ENCODE assay signal across 8 cellular contexts in genomic region chr2:210476194-210477128, GRCh38. TPM values are rescaled to one million over a fixed set of nuclear protein-coding genes. Genes with fewer than 3 reads are reported as not detected.
DNase-seq lines count a peak whose midpoint lies in the region; ATAC-seq and TF ChIP-seq lines count a peak whose summit lies in the region.

Gene LANCL1 (minus strand): TSS chr2:210476759. CDS start chr2:210476396, 363 bp downstream.

- CTCF ChIA-PET in T-cell (lab: Charles Lee), result interaction anchor here in 1 of 2 donors (1.5 kb wide), 1 partner anchor 11 kb away, joined by 4 read pairs; no protein-coding TSS in a partner anchor

- intact Hi-C loops in cardiac septum (cut with DNase I) (no loop called here), transverse colon (cut with DNase I; ENCODE audit: low total_unique reads) (no loop called here)

- peak within 1 kb of the TSS; percentile 90 for H3K9ac ChIP-seq in trophoblast cell (ENCODE audit: low read length)

- no peaks in the 10 kb centered on the region for H3K9me3 ChIP-seq in trophoblast cell (ENCODE audit: insufficient read depth, low read depth, low read length)
- H3K9me3 ChIP-seq in transverse colon, result no peaks in the 10 kb centered on the region

- DNase-seq in GM12865 (ENCODE audit: low read depth) (peak; percentile 92), NCI-H1417 (lab: John Stamatoyannopoulos, UW) (peak; percentile 72 to 96 (median 89)), T-cell (peak; percentile 57 to 85 (median 74)), cardiac septum (ENCODE audit: low spot score) (peak; percentile 97), trophoblast cell (peak; percentile 82 to 90), transverse colon (peak; percentile 93)

- H3K27ac ChIP-seq in adipose tissue (ENCODE audit: low read depth, low read length) (no peak within 1 kb of the TSS), trophoblast cell (ENCODE audit: low read depth, low read length) (peak within 1 kb of the TSS; percentile 48), transverse colon (peak within 1 kb of the TSS; percentile 80 to 88 (median 88))

- peak within 1 kb of the TSS; percentile 95 for H2AFZ ChIP-seq in trophoblast cell (ENCODE audit: insufficient read depth, low read length, poor library complexity)

- peaks cover 3% of the 10 kb centered on the region for H3K79me1 ChIP-seq in trophoblast cell (ENCODE audit: low read length)

- TF ChIP-seq POLR2A in transverse colon (IDR thresholded peaks at IDR 0.05), result peak; percentile 63

- no peaks in the 10 kb centered on the region for H3K4me1 ChIP-seq in trophoblast cell (ENCODE audit: control insufficient read depth in 1 of 2, insufficient read depth in 2 of 2, low read length in 2 of 2)
- peaks cover 0 to 19% (median 12%) of the 10 kb centered on the region in 4 donors for H3K4me1 ChIP-seq in transverse colon

- H3K36me3 Mint-ChIP-seq in T-cell, result peaks cover 18% of the 10 kb centered on the region

- H3K18ac ChIP-seq in trophoblast cell (ENCODE audit: low read length), result peak within 1 kb of the TSS; percentile 96

- peaks cover 64 to 74% (median 71%) of the 10 kb centered on the region in 3 donors for H3K4me1 Mint-ChIP-seq in T-cell

- POLR2A ChIA-PET in T-cell (lab: Charles Lee), result no interaction called here

- peak within 1 kb of the TSS; percentile 73 for H2BK120ac ChIP-seq in trophoblast cell (ENCODE audit: insufficient read depth, low read length, poor library complexity)

- H3K4me3 ChIP-seq in GM12865 (ENCODE audit: low read depth, low read length), result peak within 1 kb of the TSS; percentile 86
- H3K4me3 ChIP-seq in trophoblast cell (ENCODE audit: low read depth, low read length), result peak within 1 kb of the TSS; percentile 89
- peak within 1 kb of the TSS; percentile 51 to 98 (median 85) for H3K4me3 ChIP-seq in transverse colon

- peak within 1 kb of the TSS; percentile 75 for H3K4ac ChIP-seq in trophoblast cell (ENCODE audit: low read depth, low read length)

- H4K12ac ChIP-seq in trophoblast cell (ENCODE audit: low read depth, low read length), result peak within 1 kb of the TSS; percentile 96

- peak within 1 kb of the TSS; percentile 95 for H4K8ac ChIP-seq in trophoblast cell (ENCODE audit: low read depth, low read length)

- H3K36me3 ChIP-seq in trophoblast cell (ENCODE audit: control insufficient read depth in 1 of 2, insufficient read depth in 2 of 2, low read length in 2 of 2) (peaks cover 3 to 4% of the 10 kb centered on the region in 2 experiments), transverse colon (peaks cover 0 to 4% (median under 1%) of the 10 kb centered on the region in 4 donors)

- peak within 1 kb of the TSS; percentile 76 for H4K91ac ChIP-seq in trophoblast cell (ENCODE audit: low read depth, low read length)

- H3K27me3 ChIP-seq in trophoblast cell (ENCODE audit: insufficient read depth, low read length) (no peaks in the 10 kb centered on the region), transverse colon (no peaks in the 10 kb centered on the region)

- peak within 1 kb of the TSS; percentile 96 for H3K14ac ChIP-seq in trophoblast cell (ENCODE audit: low read length)

- H2AK5ac ChIP-seq in trophoblast cell (ENCODE audit: low read length), result no peak within 1 kb of the TSS

- H3K27me3 Mint-ChIP-seq in T-cell, result no peaks in the 10 kb centered on the region

- peak within 1 kb of the TSS; percentile 3 for H2BK5ac ChIP-seq in trophoblast cell (ENCODE audit: low read depth, low read length, poor library complexity)

- H3K4me3 Mint-ChIP-seq in T-cell, result peak within 1 kb of the TSS; percentile 99 to 100 (median 99)

- no peak for TF ChIP-seq EP300 in transverse colon (IDR thresholded peaks at IDR 0.05; ENCODE audit: low read depth)

- ATAC-seq in HG02759 (IDR thresholded peaks at IDR 0.05; ENCODE audit: unreplicated experiment) (peak; percentile 100), T-cell (replicated peaks in 1 of 4) (peak; percentile 94 to 99 (median 99))

- no peaks in the 10 kb centered on the region for H3K79me2 ChIP-seq in trophoblast cell (ENCODE audit: control insufficient read depth, insufficient read depth, low read length, poor library complexity)

- TF ChIP-seq CTCF in GM12865 (IDR thresholded peaks at IDR 0.05; ENCODE audit: insufficient read depth, low read depth, low read length, missing control alignments), result no peak
- TF ChIP-seq CTCF in transverse colon (IDR thresholded peaks at IDR 0.05), result no peak

- H3K23ac ChIP-seq in trophoblast cell (ENCODE audit: low read length), result no peak within 1 kb of the TSS

- peak within 1 kb of the TSS; percentile 99 for H3K27ac Mint-ChIP-seq in T-cell

- WGBS in adipose tissue, 3 donors, result 0 to 1% (median 1%) methylated on average over 49 of the region's 49 CpGs
- no CpG with 5 or more reads among the region's 49 CpGs for WGBS in trophoblast cell (ENCODE audit: extremely low coverage, insufficient coverage, insufficient read length)
- WGBS in transverse colon (ENCODE audit: low coverage in 1 of 2), 2 donors, result 1 to 2% methylated on average over 13 to 48 of the region's 49 CpGs

- H2BK12ac ChIP-seq in trophoblast cell (ENCODE audit: low read length), result no peak within 1 kb of the TSS

- no peaks in the 10 kb centered on the region for H3K9me3 Mint-ChIP-seq in T-cell

- in situ Hi-C loops in transverse colon (cut with MboI; ENCODE audit: low pct_ligation_motif_present in 1 of 4, low pct_unique_long_range_greater_than_20kb in 1 of 4, low sequenced_read_pairs in 3 of 4), result no loop called here

- peak within 1 kb of the TSS; percentile 66 for H3K4me2 ChIP-seq in trophoblast cell (ENCODE audit: low read length)

RNA-seq across cellular contexts. Expression of gene LANCL1, which starts in this region (rescaled TPM):
- total RNA-seq in T-cell (10 to 100 TPM; 25.5 to 30.1 (median 27.9) TPM), cardiac septum (50.8 TPM), transverse colon (10 to 100 TPM; 11.6 to 24.5 (median 17.4) TPM)
- 10 to 100 TPM; 12.6 to 18.0 (median 14.5) TPM for polyA plus RNA-seq in adipose tissue
- polyA plus RNA-seq in trophoblast cell (2013), result 17.5 and 19.5 TPM in 2 replicates
